In genomic region chr13:81017525-81018152, GRCh38 we compare ENCODE assay signal across 1 cellular context.
TF ChIP-seq lines count a peak whose summit lies in the region.

No MANE protein-coding gene starts in this region.

TF ChIP-seq in WTC11, 78 proteins besides CTCF, POLR2A, EP300 and RAD21 (continued from another document):
- TF ChIP-seq ZNF512 (CRISPR knock-in tag; IDR thresholded peaks at IDR 0.05; ENCODE audit: borderline replicate concordance) (no peak), OVOL2 (CRISPR knock-in tag; IDR thresholded peaks at IDR 0.05; ENCODE audit: borderline replicate concordance) (no peak), ATF3 (CRISPR knock-in tag; conservative IDR thresholded peaks at IDR 0.05) (no peak)
- TF ChIP-seq, protein P1, sequence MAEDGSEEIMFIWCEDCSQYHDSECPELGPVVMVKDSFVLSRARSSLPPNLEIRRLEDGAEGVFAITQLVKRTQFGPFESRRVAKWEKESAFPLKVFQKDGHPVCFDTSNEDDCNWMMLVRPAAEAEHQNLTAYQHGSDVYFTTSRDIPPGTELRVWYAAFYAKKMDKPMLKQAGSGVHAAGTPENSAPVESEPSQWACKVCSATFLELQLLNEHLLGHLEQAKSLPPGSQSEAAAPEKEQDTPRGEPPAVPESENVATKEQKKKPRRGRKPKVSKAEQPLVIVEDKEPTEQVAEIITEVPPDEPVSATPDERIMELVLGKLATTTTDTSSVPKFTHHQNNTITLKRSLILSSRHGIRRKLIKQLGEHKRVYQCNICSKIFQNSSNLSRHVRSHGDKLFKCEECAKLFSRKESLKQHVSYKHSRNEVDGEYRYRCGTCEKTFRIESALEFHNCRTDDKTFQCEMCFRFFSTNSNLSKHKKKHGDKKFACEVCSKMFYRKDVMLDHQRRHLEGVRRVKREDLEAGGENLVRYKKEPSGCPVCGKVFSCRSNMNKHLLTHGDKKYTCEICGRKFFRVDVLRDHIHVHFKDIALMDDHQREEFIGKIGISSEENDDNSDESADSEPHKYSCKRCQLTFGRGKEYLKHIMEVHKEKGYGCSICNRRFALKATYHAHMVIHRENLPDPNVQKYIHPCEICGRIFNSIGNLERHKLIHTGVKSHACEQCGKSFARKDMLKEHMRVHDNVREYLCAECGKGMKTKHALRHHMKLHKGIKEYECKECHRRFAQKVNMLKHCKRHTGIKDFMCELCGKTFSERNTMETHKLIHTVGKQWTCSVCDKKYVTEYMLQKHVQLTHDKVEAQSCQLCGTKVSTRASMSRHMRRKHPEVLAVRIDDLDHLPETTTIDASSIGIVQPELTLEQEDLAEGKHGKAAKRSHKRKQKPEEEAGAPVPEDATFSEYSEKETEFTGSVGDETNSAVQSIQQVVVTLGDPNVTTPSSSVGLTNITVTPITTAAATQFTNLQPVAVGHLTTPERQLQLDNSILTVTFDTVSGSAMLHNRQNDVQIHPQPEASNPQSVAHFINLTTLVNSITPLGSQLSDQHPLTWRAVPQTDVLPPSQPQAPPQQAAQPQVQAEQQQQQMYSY (CRISPR knock-in tag; IDR thresholded peaks at IDR 0.05) = no peak
